Comparison of ENCODE assay signal across 1 cellular context in the genomic region with DNA sequence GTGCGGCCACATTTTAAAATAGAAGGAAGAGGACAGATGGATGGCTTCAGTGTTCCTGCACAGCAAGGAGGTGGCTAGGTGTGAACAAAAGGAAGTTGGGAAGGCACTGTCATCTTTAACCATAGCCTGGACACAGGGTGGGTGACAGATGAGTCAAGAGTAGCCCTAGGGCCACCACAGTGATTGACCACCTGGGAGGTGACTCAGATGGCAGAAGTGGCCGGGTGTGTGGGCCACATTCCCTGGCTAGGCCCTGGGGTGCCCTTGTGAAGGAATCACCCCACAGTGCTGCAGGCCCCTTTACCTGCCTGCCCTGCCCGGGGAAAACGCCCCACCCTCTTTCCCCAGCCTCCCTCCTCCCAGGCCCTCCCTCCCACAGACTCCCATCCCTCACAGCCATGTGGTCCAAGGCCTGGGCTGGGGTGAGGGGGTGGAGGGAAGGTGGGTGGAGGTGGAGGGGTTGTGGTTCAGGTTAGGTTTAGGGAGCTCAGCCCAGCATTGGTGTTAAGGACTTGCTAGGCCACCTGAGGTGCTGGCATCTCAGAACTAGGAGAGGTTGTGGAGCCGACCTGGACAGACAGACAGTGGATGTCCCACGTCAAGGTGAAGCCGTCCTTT.
TF ChIP-seq lines count a peak whose summit lies in the region.

No MANE protein-coding gene starts in this region.

TF ChIP-seq in HepG2, 621 proteins besides CTCF, POLR2A, EP300 and RAD21 (continued from another document):
- TF ChIP-seq PCBP2 (optimal IDR thresholded peaks at IDR 0.05; ENCODE audit: low read depth, low read length, poor library complexity, severe bottlenecking), result no peak
- no peak for TF ChIP-seq FOXK1 (CRISPR knock-in tag; IDR thresholded peaks at IDR 0.05; ENCODE audit: borderline replicate concordance, low read depth)
- no peak for TF ChIP-seq MED8 (CRISPR knock-in tag; IDR thresholded peaks at IDR 0.05; ENCODE audit: insufficient replicate concordance)
